Comparison of ENCODE assay signal across 25 cellular contexts in genomic region chr12:117491711-117492110, GRCh38.
"Had no signal": no experiment of that assay in that cellular context is flagged by ENCODE, and none has a peak within 500 bp of the region (broad histone marks: within the 10 kb centered on the region; RNA-seq: fewer than 3 reads in every experiment).

No MANE protein-coding gene starts in this region.

- H3K27ac ChIP-seq: neutrophil, ovary, parathyroid adenoma, psoas muscle, right lobe of liver, sigmoid colon, stomach, thoracic aorta, thyroid gland, tibial nerve, upper lobe of right lung, uterus had no signal

- H3K9ac ChIP-seq: parathyroid adenoma had no signal

- ATAC-seq: naive thymus-derived CD8-positive, alpha-beta T cell; natural killer cell treated with Interleukin-12 subunit alpha and Interleukin-12 subunit beta and Interleukin-15 and Interleukin-18, amount 100 ng/mL, for 72 hours; psoas muscle; right cardiac atrium; right lobe of liver; stimulated activated effector memory CD8-positive, alpha-beta T cell treated with anti-CD3 and anti-CD28 coated beads, Interleukin-12 subunit alpha, Interleukin-12 subunit beta, amount 100 ng/mL, for 72 hours; stimulated activated naive B cell treated with anti-CD40 and anti-IgM and Interleukin-4, amounts not matched to agents 10 μg/mL and 1 μg/mL and 100 μg/mL, for 72 hours; upper lobe of right lung had no signal

- H3K36me3 ChIP-seq: neutrophil, ovary, right lobe of liver, sigmoid colon, stomach, thoracic aorta, thyroid gland, tibial nerve, upper lobe of right lung, uterus had no signal

- H3K79me2 ChIP-seq: parathyroid adenoma had no signal

- DNase-seq: naive thymus-derived CD8-positive, alpha-beta T cell; nephron progenitor cell; nucleus accumbens; ovary; posterior cingulate gyrus; psoas muscle; right cardiac atrium; right lobe of liver; sigmoid colon; small intestine; stimulated activated CD4-positive, alpha-beta T cell treated with anti-CD3 and anti-CD28 coated beads, Interleukin-15, amount 100 ng/mL, for 24 hours; stimulated activated CD4-positive, alpha-beta T cell treated with anti-CD3 and anti-CD28 coated beads, Interleukin-2, amount 100 ng/mL, for 24 hours; stimulated activated CD4-positive, alpha-beta T cell treated with anti-CD3 and anti-CD28 coated beads, Interleukin-2, amount 100 ng/mL, for 48 hours; stimulated activated CD4-positive, alpha-beta T cell treated with anti-CD3 and anti-CD28 coated beads, Interleukin-4, amount 100 ng/mL, for 24 hours; stimulated activated naive B cell treated with anti-CD40 and anti-IgM and Interleukin-4, amounts not matched to agents 10 μg/mL and 1 μg/mL and 100 μg/mL, for 72 hours; stomach; thyroid gland; upper lobe of right lung; uterus had no signal

- H2AFZ ChIP-seq: parathyroid adenoma had no signal

- H3K4me3 ChIP-seq: ovary, psoas muscle, right lobe of liver, sigmoid colon, stomach, thoracic aorta, thyroid gland, tibial nerve, upper lobe of right lung, uterus had no signal

- H3K27me3 ChIP-seq: ovary, right lobe of liver, sigmoid colon, stomach, thyroid gland, tibial nerve, upper lobe of right lung, uterus had no signal

- H3K4me1 ChIP-seq: parathyroid adenoma, sigmoid colon, tibial nerve, upper lobe of right lung, uterus had no signal

- H3K9me3 ChIP-seq: neutrophil, ovary, psoas muscle, right lobe of liver, sigmoid colon, stomach, thoracic aorta, thyroid gland, upper lobe of right lung, uterus had no signal
